ENCODE assay signal across 8 cellular contexts in genomic region chr16:69762843-69763556, GRCh38. TPM values are rescaled to one million over a fixed set of nuclear protein-coding genes. Genes with fewer than 3 reads are reported as not detected.
DNase-seq lines count a peak whose midpoint lies in the region; ATAC-seq and TF ChIP-seq lines count a peak whose summit lies in the region.

No MANE protein-coding gene starts in this region.

- no peaks in the 10 kb centered on the region for H3K9me3 Mint-ChIP-seq in T-helper 2 cell treated with Interferon-gamma antibody and Interleukin-4, amounts not matched to agents 5 μg/mL and 100 μg/mL, for 36 hours
- peaks cover 5% of the 10 kb centered on the region for H3K9me3 Mint-ChIP-seq in nephron progenitor cell

- H3K27me3 ChIP-seq in esophagus muscularis mucosa: no peaks in the 10 kb centered on the region

- 4% methylated on average over 12 of the region's 13 CpGs for WGBS in esophagus muscularis mucosa

- peak overlapping the region; percentile 84 to 91 (median 90) for H3K27ac ChIP-seq in esophagus muscularis mucosa (replicated peaks in 1 of 4)

- H3K9me3 ChIP-seq in esophagus muscularis mucosa: no peaks in the 10 kb centered on the region

- peaks cover 0 to 21% (median 18%) of the 10 kb centered on the region in 4 donors for H3K4me1 ChIP-seq in esophagus muscularis mucosa

- peaks cover 26% of the 10 kb centered on the region for H3K4me1 Mint-ChIP-seq in T-helper 2 cell treated with Interferon-gamma antibody and Interleukin-4, amounts not matched to agents 5 μg/mL and 100 μg/mL, for 36 hours (ENCODE audit: low read depth)
- peaks cover 20% of the 10 kb centered on the region for H3K4me1 Mint-ChIP-seq in nephron progenitor cell

- no peak for TF ChIP-seq EP300 in esophagus muscularis mucosa (IDR thresholded peaks at IDR 0.05)

- peaks cover 10% of the 10 kb centered on the region for H3K36me3 Mint-ChIP-seq in T-helper 2 cell treated with Interferon-gamma antibody and Interleukin-4, amounts not matched to agents 5 μg/mL and 100 μg/mL, for 36 hours (ENCODE audit: low read depth)
- H3K36me3 Mint-ChIP-seq in nephron progenitor cell (ENCODE audit: low read depth): peaks cover 9% of the 10 kb centered on the region

- H3K4me3 ChIP-seq in GM12864 (ENCODE audit: low read depth, low read length) (peak overlapping the region; percentile 79), esophagus muscularis mucosa (peak overlapping the region; percentile 76 to 98 (median 90))

- no peak for TF ChIP-seq CTCF in GM12864 (IDR thresholded peaks at IDR 0.05; ENCODE audit: low read depth, low read length, missing control alignments)
- TF ChIP-seq CTCF in esophagus muscularis mucosa (IDR thresholded peaks at IDR 0.05): no peak
- no peak for TF ChIP-seq CTCF in nephron progenitor cell (IDR thresholded peaks at IDR 0.05)

- TF ChIP-seq POLR2A in esophagus muscularis mucosa (IDR thresholded peaks at IDR 0.05; ENCODE audit: low read depth): no peak

- H3K4me3 Mint-ChIP-seq in T-helper 2 cell treated with Interferon-gamma antibody and Interleukin-4, amounts not matched to agents 5 μg/mL and 100 μg/mL, for 36 hours: peak overlapping the region; percentile 93
- peak overlapping the region; percentile 95 for H3K4me3 Mint-ChIP-seq in nephron progenitor cell

- H3K27ac Mint-ChIP-seq in T-helper 2 cell treated with Interferon-gamma antibody and Interleukin-4, amounts not matched to agents 5 μg/mL and 100 μg/mL, for 36 hours: peak overlapping the region; percentile 96
- H3K27ac Mint-ChIP-seq in nephron progenitor cell: peak overlapping the region; percentile 96

- intact Hi-C loops in esophagus muscularis mucosa (cut with DNase I): no loop called here

- DNase-seq in GM12864 (ENCODE audit: low read depth) (no peak), esophagus muscularis mucosa (ENCODE audit: extremely low spot score) (no peak), nephron progenitor cell (no peak)
- DNase-seq in T-helper 2 cell treated with Interferon-gamma antibody and Interleukin-4, amounts not matched to agents 5 μg/mL and 100 μg/mL, for 36 hours (ENCODE audit: low spot score): no peak

- H3K36me3 ChIP-seq in esophagus muscularis mucosa: no peaks in the 10 kb centered on the region

- no peaks in the 10 kb centered on the region for H3K27me3 Mint-ChIP-seq in T-helper 2 cell treated with Interferon-gamma antibody and Interleukin-4, amounts not matched to agents 5 μg/mL and 100 μg/mL, for 36 hours (ENCODE audit: low read depth)
- H3K27me3 Mint-ChIP-seq in nephron progenitor cell (ENCODE audit: low read depth, poor library complexity): peaks cover 12% of the 10 kb centered on the region

- peak; percentile 17 for ATAC-seq in HG03045 (IDR thresholded peaks at IDR 0.05; ENCODE audit: unreplicated experiment)
- no peak for ATAC-seq in GM18870 (IDR thresholded peaks at IDR 0.05; ENCODE audit: unreplicated experiment)
- no peak for ATAC-seq in GM19328 (IDR thresholded peaks at IDR 0.05; ENCODE audit: unreplicated experiment)
- ATAC-seq in GM18519 (IDR thresholded peaks at IDR 0.05; ENCODE audit: low FRiP score, unreplicated experiment): no peak

RNA-seq across cellular contexts. Expression of gene WWP2, which starts 0.9 kb away (rescaled TPM):
- total RNA-seq in esophagus muscularis mucosa: 10 to 100 TPM; 21.9 to 32.8 (median 27.8) TPM

RNA-seq across cellular contexts. Expression of gene NOB1, which starts 8.3 kb away (rescaled TPM):
- 10 to 100 TPM; 22.4 to 39.2 (median 30.3) TPM for total RNA-seq in esophagus muscularis mucosa

RNA-seq across cellular contexts. Expression of gene NQO1, which starts 36.6 kb away (rescaled TPM):
- total RNA-seq in esophagus muscularis mucosa: 100 to 1,000 TPM in 2 of 4 donors, 10 to 100 TPM in 2; 54.5 to 114 (median 96.3) TPM
